Comparison of ENCODE assay signal across 29 cellular contexts in the genomic region with DNA sequence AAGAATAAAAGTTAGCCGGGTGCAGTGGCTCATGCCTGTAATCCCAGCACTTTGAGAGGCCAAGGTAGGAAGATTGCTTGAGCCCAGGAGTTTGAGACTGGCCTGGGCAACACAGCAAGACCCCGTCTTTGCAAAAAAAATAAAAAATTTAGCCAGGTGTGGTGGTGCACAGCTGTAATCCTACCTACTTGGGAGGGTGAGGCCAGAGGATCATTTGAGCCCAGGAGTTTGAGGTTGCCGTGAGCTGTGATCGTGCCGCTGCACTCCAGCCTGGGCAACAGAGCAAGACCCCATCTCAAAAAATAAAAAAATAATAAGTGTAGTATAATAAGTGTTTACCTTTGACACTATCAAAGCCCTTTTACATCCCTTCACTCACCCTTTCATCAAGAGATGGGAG. TPM values are rescaled to one million over a fixed set of nuclear protein-coding genes. Genes with fewer than 3 reads are reported as not detected.
"Had no signal": no experiment of that assay in that cellular context is flagged by ENCODE, and none has a peak within 500 bp of the region (broad histone marks: within the 10 kb centered on the region; RNA-seq: fewer than 3 reads in every experiment).

No MANE protein-coding gene starts in this region.

- H3K36me3 ChIP-seq: adrenal gland had no signal

- H3K27ac ChIP-seq: adrenal gland, body of pancreas, coronary artery had no signal

- DNase-seq: activated CD4-positive, alpha-beta memory T cell treated with anti-CD3 and anti-CD28 coated beads for 36 hours; activated CD4-positive, alpha-beta T cell treated with anti-CD3 and anti-CD28 coated beads for 36 hours; activated CD4-positive, alpha-beta T cell treated with anti-CD3 and anti-CD28 coated beads, Interleukin-2, amount 10 ng/mL, durations not matched to agents 24 days and 14 days; activated CD4-positive, CD25-positive, alpha-beta regulatory T cell; activated CD4-positive, CD25-positive, alpha-beta regulatory T cell treated with anti-CD3 and anti-CD28 coated beads, Interleukin-2, amount 50 U/mL, for 72 hours; activated CD8-positive, alpha-beta memory T cell treated with anti-CD3 and anti-CD28 coated beads, Interleukin-2, amount 10 ng/mL, durations not matched to agents 7 days and 5 days; activated CD8-positive, alpha-beta memory T cell treated with anti-CD3 and anti-CD28 coated beads, Interleukin-2, amount 50 U/mL, for 4 hours; activated CD8-positive, alpha-beta T cell treated with anti-CD3 and anti-CD28 coated beads, Interleukin-2, amount 10 ng/mL, durations not matched to agents 7 days and 5 days; activated effector memory CD4-positive, alpha-beta T cell treated with anti-CD3 and anti-CD28 coated beads, Interleukin-2, amount 50 U/mL, for 16 hours; activated naive CD4-positive, alpha-beta T cell treated with anti-CD3 and anti-CD28 coated beads for 36 hours; activated naive CD8-positive, alpha-beta T cell treated with anti-CD3 and anti-CD28 coated beads for 36 hours; activated naive CD8-positive, alpha-beta T cell treated with anti-CD3 and anti-CD28 coated beads, Interleukin-2, amount 50 U/mL, for 24 hours; activated T-cell treated with anti-CD3 and anti-CD28 coated beads, Interleukin-2, amount 50 U/mL, for 1 hour; activated T-cell treated with anti-CD3 and anti-CD28 coated beads, Interleukin-2, amount 50 U/mL, for 48 hours; adrenal gland; amygdala; aorta; body of pancreas; dorsolateral prefrontal cortex; effector memory CD4-positive, alpha-beta T cell; endodermal cell; foreskin fibroblast; glutamatergic neuron; T-helper 2 cell had no signal

- H3K9me3 ChIP-seq: adrenal gland, body of pancreas had no signal

- H3K27me3 ChIP-seq: body of pancreas had no signal

- H3K4me3 ChIP-seq: adrenal gland, body of pancreas, coronary artery, dorsolateral prefrontal cortex had no signal

- ATAC-seq: activated CD4-positive, alpha-beta T cell treated with anti-CD3 and anti-CD28 coated beads for 36 hours; activated CD8-positive, alpha-beta memory T cell treated with anti-CD3 and anti-CD28 coated beads, Interleukin-2, amount 10 ng/mL, durations not matched to agents 7 days and 5 days; activated CD8-positive, alpha-beta T cell treated with anti-CD3 and anti-CD28 coated beads, Interleukin-2, amount 10 ng/mL, durations not matched to agents 7 days and 5 days; activated naive CD8-positive, alpha-beta T cell treated with anti-CD3 and anti-CD28 coated beads, Interleukin-2, amount 50 U/mL, for 24 hours; body of pancreas; esophagus mucosa had no signal

- FAIRE-seq: frontal cortex had no signal

RNA-seq across cellular contexts. Expression of a gene that starts 5.0 kb away (rescaled TPM):
- total RNA-seq: activated CD8-positive, alpha-beta memory T cell treated with anti-CD3 and anti-CD28 coated beads for 36 hours; activated CD8-positive, alpha-beta memory T cell treated with anti-CD3 and anti-CD28 coated beads, Interleukin-2, amount 10 ng/mL, durations not matched to agents 7 days and 5 days; activated CD8-positive, alpha-beta T cell treated with anti-CD3 and anti-CD28 coated beads, Interleukin-2, amount 10 ng/mL, durations not matched to agents 7 days and 5 days; T-helper 1 cell treated with Interleukin-12 subunit alpha and Interleukin-12 subunit beta and Interleukin-4 antibody, amounts not matched to agents 30 ng/mL and 1 ng/mL, for 36 hours had no signal
